14 cellular contexts compared by ENCODE assay signal in the genomic region with DNA sequence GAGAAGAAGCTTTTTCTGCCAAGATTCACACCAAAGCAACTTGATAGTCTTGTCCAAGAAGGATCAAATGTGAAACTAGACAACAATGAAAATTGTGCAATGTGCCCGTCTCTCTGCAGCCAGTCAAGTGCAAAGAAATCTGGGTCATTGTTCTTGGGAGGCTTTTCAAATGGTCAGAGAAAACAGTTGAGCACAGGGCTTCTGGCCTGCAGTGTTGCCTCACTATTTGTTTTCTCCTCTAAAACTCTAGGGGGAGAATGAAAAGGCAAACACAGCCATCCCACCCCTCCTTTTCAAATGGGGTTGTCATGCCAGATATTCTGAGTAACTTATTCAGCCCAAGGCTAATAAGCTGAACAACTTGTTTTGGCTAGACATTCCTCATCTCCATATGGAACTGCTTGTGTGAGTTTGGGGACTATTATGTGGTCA.
DNase-seq lines count a peak whose midpoint lies in the region; ATAC-seq and TF ChIP-seq lines count a peak whose summit lies in the region.
"Had no signal": no experiment of that assay in that cellular context is flagged by ENCODE, and none has a peak within 500 bp of the region (broad histone marks: within the 10 kb centered on the region; RNA-seq: fewer than 3 reads in every experiment).

No MANE protein-coding gene starts in this region.

- H3K36me3 ChIP-seq in suprapubic skin: no peaks in the 10 kb centered on the region

- H3K27me3 Mint-ChIP-seq in HFFc6 (ENCODE audit: insufficient read depth): peaks cover 2% of the 10 kb centered on the region; the same call in 1 of the 2 replicates
- H3K27me3 Mint-ChIP-seq: progenitor cell of endocrine pancreas had no signal

- H3K9me3 ChIP-seq in suprapubic skin: no peaks in the 10 kb centered on the region

- 19% methylated on average over 1 of the region's 1 CpG for WGBS in suprapubic skin

- H3K27me3 ChIP-seq in suprapubic skin: no peaks in the 10 kb centered on the region

- no peak overlapping the region for H3K4me3 Mint-ChIP-seq in HFFc6

- H3K4me3 ChIP-seq in suprapubic skin: no peak overlapping the region

- no peaks in the 10 kb centered on the region for H3K36me3 Mint-ChIP-seq in HFFc6 (ENCODE audit: low read depth)

- peaks cover 6% of the 10 kb centered on the region for H3K4me1 ChIP-seq in suprapubic skin

- TF ChIP-seq POLR2A in suprapubic skin (IDR thresholded peaks at IDR 0.05): no peak

- peaks cover 18% of the 10 kb centered on the region for H3K4me1 Mint-ChIP-seq in HFFc6 (ENCODE audit: low read depth)

- no peak overlapping the region for H3K27ac Mint-ChIP-seq in HFFc6
- H3K27ac Mint-ChIP-seq: progenitor cell of endocrine pancreas had no signal

- peak; percentile 11 for DNase-seq in HFFc6
- DNase-seq in ecto neural progenitor cell (ENCODE audit: low spot score): peak; percentile 46
- peak; percentile 89 for DNase-seq in iris pigment epithelial cell (ENCODE audit: low read depth)
- peak in 1 of 2 donors; percentile 66 for DNase-seq in suprapubic skin (ENCODE audit: low spot score in 2 of 2)
- DNase-seq in RPMI8226: no peak
- DNase-seq: activated CD4-positive, alpha-beta T cell treated with anti-CD3 and anti-CD28 coated beads for 1 hour; activated naive CD4-positive, alpha-beta T cell treated with Interleukin-2 at 50 U/mL for 16 hours; effector CD8-positive, alpha-beta T cell; NCI-H226; SIG-M5 had no signal

- H3K27ac ChIP-seq in suprapubic skin: peak overlapping the region; percentile 1

- no peaks in the 10 kb centered on the region for H3K9me3 Mint-ChIP-seq in HFFc6

- TF ChIP-seq CTCF in HFFc6 (IDR thresholded peaks at IDR 0.05): no peak
- no peak for TF ChIP-seq CTCF in suprapubic skin (IDR thresholded peaks at IDR 0.05)

- TF ChIP-seq EP300 in suprapubic skin (IDR thresholded peaks at IDR 0.05): no peak

- ATAC-seq in GM19328 (IDR thresholded peaks at IDR 0.05; ENCODE audit: unreplicated experiment): no peak
- ATAC-seq in GM21423 (IDR thresholded peaks at IDR 0.05; ENCODE audit: unreplicated experiment): no peak
- no peak for ATAC-seq in HG02840 (IDR thresholded peaks at IDR 0.05; ENCODE audit: low FRiP score, unreplicated experiment)
